ENCODE assay signal across 1 cellular context in genomic region chr21:42489006-42489563, GRCh38.
TF ChIP-seq lines count a peak whose summit lies in the region.

No MANE protein-coding gene starts in this region.

TF ChIP-seq in HEK293, 187 proteins besides CTCF, POLR2A, EP300 and RAD21 (continued from another document):
- TF ChIP-seq ZBTB44 (tag by site-specific recombination; IDR thresholded peaks at IDR 0.05) (no peak), ZNF16 (tag by site-specific recombination; IDR thresholded peaks at IDR 0.05; ENCODE audit: low read depth) (peak; percentile 6; the same call in 1 of the 2 replicates), ZNF366 (tag by site-specific recombination; conservative IDR thresholded peaks at IDR 0.05) (no peak), ZNF629 (tag by site-specific recombination; IDR thresholded peaks at IDR 0.05) (no peak), ZNF311 (tag by site-specific recombination; IDR thresholded peaks at IDR 0.05; ENCODE audit: borderline replicate concordance) (peak; percentile 97), ZNF529 (tag by site-specific recombination; IDR thresholded peaks at IDR 0.05; ENCODE audit: insufficient replicate concordance) (no peak), ZEB2 (tag by site-specific recombination; IDR thresholded peaks at IDR 0.05) (no peak), KLF1 (tag by site-specific recombination; IDR thresholded peaks at IDR 0.05) (no peak), MZF1 (tag by site-specific recombination; IDR thresholded peaks at IDR 0.05; ENCODE audit: borderline replicate concordance) (no peak), ZNF148 (tag by site-specific recombination; IDR thresholded peaks at IDR 0.05; ENCODE audit: borderline replicate concordance) (peak; percentile 48; the same call in 1 of the 2 replicates), ZNF600 (tag by site-specific recombination; IDR thresholded peaks at IDR 0.05) (no peak), WT1 (tag by site-specific recombination; IDR thresholded peaks at IDR 0.05) (no peak), ZNF175 (tag by site-specific recombination; IDR thresholded peaks at IDR 0.05) (peak; percentile 20; the same call in 1 of the 2 replicates), ZNF23 (tag by site-specific recombination; IDR thresholded peaks at IDR 0.05; ENCODE audit: borderline replicate concordance) (no peak), MYNN (tag by site-specific recombination; IDR thresholded peaks at IDR 0.05; ENCODE audit: borderline replicate concordance) (no peak), ZNF391 (tag by site-specific recombination; IDR thresholded peaks at IDR 0.05; ENCODE audit: borderline replicate concordance, low read depth) (no peak), ZNF621 (tag by site-specific recombination; IDR thresholded peaks at IDR 0.05) (peak; percentile 78; the same call in 1 of the 2 replicates), ZNF654 (tag by site-specific recombination; IDR thresholded peaks at IDR 0.05; ENCODE audit: low read depth) (no peak), TRIM28 (IDR thresholded peaks at IDR 0.05; ENCODE audit: borderline replicate concordance, low read length) (no peak), ZNF239 (tag by site-specific recombination; IDR thresholded peaks at IDR 0.05) (0 out of 2 replicates have a peak, but pooled peaks have one; percentile 30), PRDM1 (tag by site-specific recombination; IDR thresholded peaks at IDR 0.05) (no peak), ZNF404 (tag by site-specific recombination; IDR thresholded peaks at IDR 0.05) (no peak), ZNF544 (tag by site-specific recombination; IDR thresholded peaks at IDR 0.05) (0 out of 2 replicates have a peak, but pooled peaks have one; percentile 55), ZNF530 (tag by site-specific recombination; IDR thresholded peaks at IDR 0.05; ENCODE audit: low read depth) (no peak)
- TF ChIP-seq, protein P1, sequence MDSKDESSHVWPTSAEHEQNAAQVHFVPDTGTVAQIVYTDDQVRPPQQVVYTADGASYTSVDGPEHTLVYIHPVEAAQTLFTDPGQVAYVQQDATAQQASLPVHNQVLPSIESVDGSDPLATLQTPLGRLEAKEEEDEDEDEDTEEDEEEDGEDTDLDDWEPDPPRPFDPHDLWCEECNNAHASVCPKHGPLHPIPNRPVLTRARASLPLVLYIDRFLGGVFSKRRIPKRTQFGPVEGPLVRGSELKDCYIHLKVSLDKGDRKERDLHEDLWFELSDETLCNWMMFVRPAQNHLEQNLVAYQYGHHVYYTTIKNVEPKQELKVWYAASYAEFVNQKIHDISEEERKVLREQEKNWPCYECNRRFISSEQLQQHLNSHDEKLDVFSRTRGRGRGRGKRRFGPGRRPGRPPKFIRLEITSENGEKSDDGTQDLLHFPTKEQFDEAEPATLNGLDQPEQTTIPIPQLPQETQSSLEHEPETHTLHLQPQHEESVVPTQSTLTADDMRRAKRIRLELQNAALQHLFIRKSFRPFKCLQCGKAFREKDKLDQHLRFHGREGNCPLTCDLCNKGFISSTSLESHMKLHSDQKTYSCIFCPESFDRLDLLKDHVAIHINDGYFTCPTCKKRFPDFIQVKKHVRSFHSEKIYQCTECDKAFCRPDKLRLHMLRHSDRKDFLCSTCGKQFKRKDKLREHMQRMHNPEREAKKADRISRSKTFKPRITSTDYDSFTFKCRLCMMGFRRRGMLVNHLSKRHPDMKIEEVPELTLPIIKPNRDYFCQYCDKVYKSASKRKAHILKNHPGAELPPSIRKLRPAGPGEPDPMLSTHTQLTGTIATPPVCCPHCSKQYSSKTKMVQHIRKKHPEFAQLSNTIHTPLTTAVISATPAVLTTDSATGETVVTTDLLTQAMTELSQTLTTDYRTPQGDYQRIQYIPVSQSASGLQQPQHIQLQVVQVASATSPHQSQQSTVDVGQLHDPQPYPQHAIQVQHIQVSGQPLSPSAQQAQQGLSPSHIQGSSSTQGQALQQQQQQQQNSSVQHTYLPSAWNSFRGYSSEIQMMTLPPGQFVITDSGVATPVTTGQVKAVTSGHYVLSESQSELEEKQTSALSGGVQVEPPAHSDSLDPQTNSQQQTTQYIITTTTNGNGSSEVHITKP (tag by site-specific recombination; IDR thresholded peaks at IDR 0.05), result no peak
- TF ChIP-seq, protein P2, sequence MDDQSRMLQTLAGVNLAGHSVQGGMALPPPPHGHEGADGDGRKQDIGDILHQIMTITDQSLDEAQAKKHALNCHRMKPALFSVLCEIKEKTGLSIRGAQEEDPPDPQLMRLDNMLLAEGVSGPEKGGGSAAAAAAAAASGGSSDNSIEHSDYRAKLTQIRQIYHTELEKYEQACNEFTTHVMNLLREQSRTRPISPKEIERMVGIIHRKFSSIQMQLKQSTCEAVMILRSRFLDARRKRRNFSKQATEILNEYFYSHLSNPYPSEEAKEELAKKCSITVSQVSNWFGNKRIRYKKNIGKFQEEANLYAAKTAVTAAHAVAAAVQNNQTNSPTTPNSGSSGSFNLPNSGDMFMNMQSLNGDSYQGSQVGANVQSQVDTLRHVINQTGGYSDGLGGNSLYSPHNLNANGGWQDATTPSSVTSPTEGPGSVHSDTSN (CRISPR knock-in tag; IDR thresholded peaks at IDR 0.05), result no peak
- TF ChIP-seq, protein P3, sequence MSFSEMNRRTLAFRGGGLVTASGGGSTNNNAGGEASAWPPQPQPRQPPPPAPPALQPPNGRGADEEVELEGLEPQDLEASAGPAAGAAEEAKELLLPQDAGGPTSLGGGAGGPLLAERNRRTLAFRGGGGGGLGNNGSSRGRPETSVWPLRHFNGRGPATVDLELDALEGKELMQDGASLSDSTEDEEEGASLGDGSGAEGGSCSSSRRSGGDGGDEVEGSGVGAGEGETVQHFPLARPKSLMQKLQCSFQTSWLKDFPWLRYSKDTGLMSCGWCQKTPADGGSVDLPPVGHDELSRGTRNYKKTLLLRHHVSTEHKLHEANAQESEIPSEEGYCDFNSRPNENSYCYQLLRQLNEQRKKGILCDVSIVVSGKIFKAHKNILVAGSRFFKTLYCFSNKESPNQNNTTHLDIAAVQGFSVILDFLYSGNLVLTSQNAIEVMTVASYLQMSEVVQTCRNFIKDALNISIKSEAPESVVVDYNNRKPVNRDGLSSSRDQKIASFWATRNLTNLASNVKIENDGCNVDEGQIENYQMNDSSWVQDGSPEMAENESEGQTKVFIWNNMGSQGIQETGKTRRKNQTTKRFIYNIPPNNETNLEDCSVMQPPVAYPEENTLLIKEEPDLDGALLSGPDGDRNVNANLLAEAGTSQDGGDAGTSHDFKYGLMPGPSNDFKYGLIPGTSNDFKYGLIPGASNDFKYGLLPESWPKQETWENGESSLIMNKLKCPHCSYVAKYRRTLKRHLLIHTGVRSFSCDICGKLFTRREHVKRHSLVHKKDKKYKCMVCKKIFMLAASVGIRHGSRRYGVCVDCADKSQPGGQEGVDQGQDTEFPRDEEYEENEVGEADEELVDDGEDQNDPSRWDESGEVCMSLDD (tag by site-specific recombination; IDR thresholded peaks at IDR 0.05), result no peak
- TF ChIP-seq, protein P4, sequence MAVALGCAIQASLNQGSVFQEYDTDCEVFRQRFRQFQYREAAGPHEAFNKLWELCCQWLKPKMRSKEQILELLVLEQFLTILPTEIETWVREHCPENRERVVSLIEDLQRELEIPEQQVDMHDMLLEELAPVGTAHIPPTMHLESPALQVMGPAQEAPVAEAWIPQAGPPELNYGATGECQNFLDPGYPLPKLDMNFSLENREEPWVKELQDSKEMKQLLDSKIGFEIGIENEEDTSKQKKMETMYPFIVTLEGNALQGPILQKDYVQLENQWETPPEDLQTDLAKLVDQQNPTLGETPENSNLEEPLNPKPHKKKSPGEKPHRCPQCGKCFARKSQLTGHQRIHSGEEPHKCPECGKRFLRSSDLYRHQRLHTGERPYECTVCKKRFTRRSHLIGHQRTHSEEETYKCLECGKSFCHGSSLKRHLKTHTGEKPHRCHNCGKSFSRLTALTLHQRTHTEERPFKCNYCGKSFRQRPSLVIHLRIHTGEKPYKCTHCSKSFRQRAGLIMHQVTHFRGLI (tag by site-specific recombination; IDR thresholded peaks at IDR 0.05), result peak; percentile 26; the same call in 1 of the 2 replicates
- TF ChIP-seq, protein P5, sequence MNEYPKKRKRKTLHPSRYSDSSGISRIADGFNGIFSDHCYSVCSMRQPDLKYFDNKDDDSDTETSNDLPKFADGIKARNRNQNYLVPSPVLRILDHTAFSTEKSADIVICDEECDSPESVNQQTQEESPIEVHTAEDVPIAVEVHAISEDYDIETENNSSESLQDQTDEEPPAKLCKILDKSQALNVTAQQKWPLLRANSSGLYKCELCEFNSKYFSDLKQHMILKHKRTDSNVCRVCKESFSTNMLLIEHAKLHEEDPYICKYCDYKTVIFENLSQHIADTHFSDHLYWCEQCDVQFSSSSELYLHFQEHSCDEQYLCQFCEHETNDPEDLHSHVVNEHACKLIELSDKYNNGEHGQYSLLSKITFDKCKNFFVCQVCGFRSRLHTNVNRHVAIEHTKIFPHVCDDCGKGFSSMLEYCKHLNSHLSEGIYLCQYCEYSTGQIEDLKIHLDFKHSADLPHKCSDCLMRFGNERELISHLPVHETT (tag by site-specific recombination; IDR thresholded peaks at IDR 0.05), result no peak
